In genomic region chr5:89816038-89816437, GRCh38 we compare ENCODE assay signal across 15 cellular contexts.
DNase-seq lines count a peak whose midpoint lies in the region; ATAC-seq and TF ChIP-seq lines count a peak whose summit lies in the region.
"Had no signal": no experiment of that assay in that cellular context is flagged by ENCODE, and none has a peak within 500 bp of the region (broad histone marks: within the 10 kb centered on the region; RNA-seq: fewer than 3 reads in every experiment).

No MANE protein-coding gene starts in this region.

- no peak overlapping the region for H3K9ac ChIP-seq in MM.1S (ENCODE audit: low read length)

- DNase-seq in Ammon's horn (ENCODE audit: low spot score): peak; percentile 45
- DNase-seq in LHCN-M2 (ENCODE audit: low read depth): peak; percentile 11
- DNase-seq in middle frontal gyrus (ENCODE audit: extremely low spot score, low spot score): peak; percentile 63
- no peak for DNase-seq in MM.1S
- DNase-seq: C1 segment of cervical spinal cord, GF-D8, IMR-90, NCI-H187 treated with DMSO at 0.1 percent for 48 hours, NCI-H2171, PC-9 had no signal

- no peaks in the 10 kb centered on the region for H3K9me2 ChIP-seq in MM.1S (replicated peaks; ENCODE audit: insufficient read depth, low read length)

- no peaks in the 10 kb centered on the region for H3K79me2 ChIP-seq in MM.1S (ENCODE audit: low read length)

- H3K27ac Mint-ChIP-seq in brain: peak overlapping the region in 3 of 5 experiments; percentile 4 to 90 (median 27)

- peaks cover 11% of the 10 kb centered on the region for H3K4me1 Mint-ChIP-seq in brain

- H3K36me3 ChIP-seq in MM.1S (replicated peaks; ENCODE audit: insufficient read depth, low read length): no peaks in the 10 kb centered on the region

- H2AFZ ChIP-seq in MM.1S (ENCODE audit: low read length): no peak overlapping the region
- H2AFZ ChIP-seq: PC-9 had no signal

- peak overlapping the region in 1 of 5 experiments; percentile 55 for H3K4me3 Mint-ChIP-seq in brain

- H3K4me3 ChIP-seq in MM.1S (ENCODE audit: low read length): no peak overlapping the region
- H3K4me3 ChIP-seq: PC-9 had no signal

- ATAC-seq in GM21529 (IDR thresholded peaks at IDR 0.05; ENCODE audit: unreplicated experiment): no peak
- no peak for ATAC-seq in HG03469 (IDR thresholded peaks at IDR 0.05; ENCODE audit: unreplicated experiment)
- ATAC-seq in GM18909 (IDR thresholded peaks at IDR 0.05; ENCODE audit: poor library complexity, unreplicated experiment): no peak
- ATAC-seq: HCT116 had no signal

- no peaks in the 10 kb centered on the region for H3F3A ChIP-seq in MM.1S (ENCODE audit: insufficient read depth, low read length)

- no peaks in the 10 kb centered on the region for H3K36me3 Mint-ChIP-seq in brain

- H3K27me3 ChIP-seq in MM.1S (replicated peaks; ENCODE audit: insufficient read depth, low read length): no peaks in the 10 kb centered on the region

- no peak for TF ChIP-seq CTCF in brain (conservative IDR thresholded peaks at IDR 0.05)
- TF ChIP-seq CTCF in MM.1S (IDR thresholded peaks at IDR 0.05; ENCODE audit: low read length): no peak

- H3K9me3 Mint-ChIP-seq in brain: peaks cover 0 to 6% (median 0%) of the 10 kb centered on the region in 5 experiments

- no peaks in the 10 kb centered on the region for H3K4me1 ChIP-seq in MM.1S (ENCODE audit: low read length)

- no peaks in the 10 kb centered on the region; the same call in 1 of the 2 replicates for H3K9me3 ChIP-seq in MM.1S (replicated peaks; ENCODE audit: insufficient read depth, low read length)

- H3K4me2 ChIP-seq in MM.1S (ENCODE audit: low read depth, low read length): no peak overlapping the region
- H3K4me2 ChIP-seq: PC-9 had no signal

- peaks cover 3% of the 10 kb centered on the region for H3K27me3 Mint-ChIP-seq in brain

- H3K27ac ChIP-seq in MM.1S (ENCODE audit: low read length): no peak overlapping the region
- H3K27ac ChIP-seq: PC-9 had no signal

- no peaks in the 10 kb centered on the region for H4K20me1 ChIP-seq in MM.1S (ENCODE audit: insufficient read depth, low read length)
